In genomic region chr3:81760924-81761903, GRCh38 we compare ENCODE assay signal across 8 cellular contexts. TPM values are rescaled to one million over a fixed set of nuclear protein-coding genes. Genes with fewer than 3 reads are reported as not detected.
DNase-seq lines count a peak whose midpoint lies in the region; ATAC-seq and TF ChIP-seq lines count a peak whose summit lies in the region.

Gene GBE1 (minus strand): TSS chr3:81761645. CDS start chr3:81761517, 128 bp downstream.

- TF ChIP-seq CTCF in CD14-positive monocyte (IDR thresholded peaks at IDR 0.05) = peak; percentile 74
- peak; percentile 13 for TF ChIP-seq CTCF in liver (IDR thresholded peaks at IDR 0.05; ENCODE audit: low read depth, low read length, missing input control)

- H3K9ac ChIP-seq in liver (ENCODE audit: low read depth in 1 of 2, low read length in 2 of 2) = peak within 1 kb of the TSS; percentile 99 to 100

- peak; percentile 96 for ATAC-seq in GM19324 (IDR thresholded peaks at IDR 0.05; ENCODE audit: low FRiP score, unreplicated experiment)
- peak; percentile 78 for ATAC-seq in HG03469 (IDR thresholded peaks at IDR 0.05; ENCODE audit: unreplicated experiment)

- peaks cover 0 to 6% (median 0%) of the 10 kb centered on the region in 4 donors for H3K36me3 ChIP-seq in liver (ENCODE audit: control insufficient read depth in 4 of 4, insufficient read depth in 3 of 4, low read depth in 1 of 4, low read length in 3 of 4)

- H3K36me3 Mint-ChIP-seq in CD14-positive monocyte = peaks cover 21 to 27% of the 10 kb centered on the region in 2 donors

- no peaks in the 10 kb centered on the region for H3K9me3 ChIP-seq in liver (ENCODE audit: control insufficient read depth in 4 of 4, low read length in 3 of 4)

- intact Hi-C loops in CD14-positive monocyte (cut with micrococcal nuclease) = loop anchor here in 1 of 2 donors (1.0 to 5.0 kb wide), 2 partner anchors 63 to 371 kb away; no protein-coding TSS in a partner anchor

- peaks cover 0 to 21% (median 15%) of the 10 kb centered on the region in 4 donors for H3K4me1 ChIP-seq in liver (ENCODE audit: control insufficient read depth in 4 of 4, insufficient read depth in 4 of 4, low read length in 3 of 4)

- H3K4me3 Mint-ChIP-seq in CD14-positive monocyte = peak within 1 kb of the TSS; percentile 81 to 93

- peak; percentile 62 to 64 for TF ChIP-seq RAD21 in liver (IDR thresholded peaks at IDR 0.05)

- peak within 1 kb of the TSS; percentile 98 to 100 (median 100) for H3K27ac Mint-ChIP-seq in CD14-positive monocyte

- DNase-seq in CD14-positive monocyte (ENCODE audit: low spot score) = peak; percentile 98
- DNase-seq in NCI-H748 treated with DMSO at 0.1 percent for 48 hours (lab: John Stamatoyannopoulos, UW) = peak; percentile 51
- peak; percentile 77 to 80 for DNase-seq in activated CD4-positive, alpha-beta T cell treated with anti-CD3 and anti-CD28 coated beads, Interleukin-2, amount 50 U/mL, for 4 hours
- DNase-seq in dermis microvascular lymphatic vessel endothelial cell (ENCODE audit: low read depth in 2 of 2) = peak; percentile 72 to 89
- peak; percentile 89 for DNase-seq in stimulated activated CD4-positive, alpha-beta T cell treated with anti-CD3 and anti-CD28 coated beads, Interleukin-4, amount 100 ng/mL, for 24 hours

- H3K4me1 Mint-ChIP-seq in CD14-positive monocyte = peaks cover 29% of the 10 kb centered on the region

- peaks cover 0 to 2% (median 2%) of the 10 kb centered on the region in 3 donors for H3K27me3 Mint-ChIP-seq in CD14-positive monocyte (ENCODE audit: low read depth in 3 of 3)

- H3K27ac ChIP-seq in liver (ENCODE audit: low read depth in 1 of 2, low read length in 2 of 2) = peak within 1 kb of the TSS; percentile 99 to 100

- no peaks in the 10 kb centered on the region for H3K27me3 ChIP-seq in liver (ENCODE audit: control insufficient read depth in 4 of 4, insufficient read depth in 4 of 4, low read length in 3 of 4)

- H3K4me3 ChIP-seq in liver (ENCODE audit: low read depth in 1 of 3, low read length in 3 of 3) = peak within 1 kb of the TSS; percentile 64 to 82 (median 76)

- H3K9me3 Mint-ChIP-seq in CD14-positive monocyte = peaks cover 0 to 7% (median 4%) of the 10 kb centered on the region in 7 donors

- under 1% methylated on average over 88 of the region's 88 CpGs for WGBS in liver

TF ChIP-seq in liver, 16 proteins besides CTCF, POLR2A, EP300 and RAD21:
- TF ChIP-seq JUND (IDR thresholded peaks at IDR 0.05) = peak; percentile 99
- TF ChIP-seq YY1 (IDR thresholded peaks at IDR 0.05) = peak; percentile 95
- TF ChIP-seq REST (IDR thresholded peaks at IDR 0.05) = peak; percentile 45
- TF ChIP-seq ZBTB33 (IDR thresholded peaks at IDR 0.05) = peak; percentile 66
- TF ChIP-seq HNF4G (IDR thresholded peaks at IDR 0.05) = peak; percentile 9
- TF ChIP-seq HNF4A (conservative IDR thresholded peaks at IDR 0.05) = peak; percentile 63 to 72
- no peak for TF ChIP-seq FOXA2 (IDR thresholded peaks at IDR 0.05)
- peak; percentile 69 for TF ChIP-seq SP1 (IDR thresholded peaks at IDR 0.05)
- peak; percentile 74 for TF ChIP-seq NR2F2 (IDR thresholded peaks at IDR 0.05)
- TF ChIP-seq EGR1 (IDR thresholded peaks at IDR 0.05; ENCODE audit: low read depth in 2 of 2) = peak; percentile 85 to 95
- peak; percentile 86 for TF ChIP-seq MAX (IDR thresholded peaks at IDR 0.05)
- TF ChIP-seq GABPA (IDR thresholded peaks at IDR 0.05 in 1 of 2, conservative IDR thresholded peaks at IDR 0.05 in 1 of 2) = peak in 1 of 2 donors; percentile 56
- TF ChIP-seq FOXA1 (IDR thresholded peaks at IDR 0.05) = peak; percentile 40
- TF ChIP-seq RXRA (IDR thresholded peaks at IDR 0.05) = peak; percentile 87 to 94
- TF ChIP-seq ATF3 (IDR thresholded peaks at IDR 0.05) = peak; percentile 93
- TF ChIP-seq TAF1 (conservative IDR thresholded peaks at IDR 0.05) = peak; percentile 40

RNA-seq across cellular contexts. Expression of gene GBE1, which starts in this region (rescaled TPM):
- polyA plus RNA-seq in CD14-positive monocyte = 10 to 100 TPM; 19.1 to 21.7 TPM
- total RNA-seq in dermis microvascular lymphatic vessel endothelial cell = 60.4 and 73.9 TPM in 2 replicates
- total RNA-seq in liver = 10 to 100 TPM; 24.3 to 95.6 TPM
- 10 to 100 TPM; 22.5 to 27.4 TPM for polyA plus RNA-seq in liver

Comparison
In these comparisons a context has a peak if more than half of its experiments do, and no peak if none do; other contexts are left out.
1. Peak in every context shown above with its lines: DNase-seq, ATAC-seq, H3K4me3 ChIP-seq and H3K27ac ChIP-seq.